10 cellular contexts compared by ENCODE assay signal in genomic region chr17:43984521-43984920, GRCh38. TPM values are rescaled to one million over a fixed set of nuclear protein-coding genes. Genes with fewer than 3 reads are reported as not detected.
DNase-seq lines count a peak whose midpoint lies in the region; ATAC-seq, FAIRE-seq and TF ChIP-seq lines count a peak whose summit lies in the region.
"Had no signal": no experiment of that assay in that cellular context is flagged by ENCODE, and none has a peak within 500 bp of the region (broad histone marks: within the 10 kb centered on the region; RNA-seq: fewer than 3 reads in every experiment).

No MANE protein-coding gene starts in this region.

- H3K9me3 ChIP-seq in breast epithelium: no peaks in the 10 kb centered on the region
- H3K9me3 ChIP-seq in mammary epithelial cell (replicated peaks; ENCODE audit: insufficient read depth, low read length): no peaks in the 10 kb centered on the region
- H3K9me3 ChIP-seq in keratinocyte (ENCODE audit: control insufficient read depth, low read depth, low read length): no peaks in the 10 kb centered on the region
- H3K9me3 ChIP-seq in suprapubic skin: no peaks in the 10 kb centered on the region
- no peaks in the 10 kb centered on the region for H3K9me3 ChIP-seq in spleen

- peaks cover 0 to 26% of the 10 kb centered on the region in 2 donors for H3K27me3 ChIP-seq in breast epithelium
- peaks cover 15% of the 10 kb centered on the region for H3K27me3 ChIP-seq in mammary epithelial cell (ENCODE audit: insufficient read depth, low read length)
- peaks cover 39% of the 10 kb centered on the region for H3K27me3 ChIP-seq in keratinocyte (ENCODE audit: control insufficient read depth, extremely low read depth, insufficient read depth, low read length)
- peaks cover 53% of the 10 kb centered on the region for H3K27me3 ChIP-seq in suprapubic skin
- peaks cover 54% of the 10 kb centered on the region for H3K27me3 ChIP-seq in foreskin keratinocyte
- H3K27me3 ChIP-seq in spleen (replicated peaks in 1 of 7): peaks cover 0 to 86% (median 44%) of the 10 kb centered on the region in 7 donors

- H2AFZ ChIP-seq in mammary epithelial cell (ENCODE audit: low read depth, low read length): no peak overlapping the region
- H2AFZ ChIP-seq in keratinocyte (ENCODE audit: control insufficient read depth, low read length): no peak overlapping the region

- TF ChIP-seq CTCF in breast epithelium (IDR thresholded peaks at IDR 0.05): no peak
- TF ChIP-seq CTCF in mammary epithelial cell (conservative IDR thresholded peaks at IDR 0.05 in 1 of 2, IDR thresholded peaks at IDR 0.05 in 1 of 2; ENCODE audit: extremely low read depth in 1 of 2, insufficient read depth in 1 of 2, low read depth in 1 of 2, low read length in 2 of 2): no peak
- TF ChIP-seq CTCF in keratinocyte (optimal IDR thresholded peaks at IDR 0.05 in 1 of 3, IDR thresholded peaks at IDR 0.05 in 1 of 3, conservative IDR thresholded peaks at IDR 0.05 in 1 of 3; ENCODE audit: extremely low read depth in 1 of 3, insufficient read depth in 2 of 3, low read length in 3 of 3): no peak
- no peak for TF ChIP-seq CTCF in suprapubic skin (IDR thresholded peaks at IDR 0.05)
- TF ChIP-seq CTCF in foreskin keratinocyte (conservative IDR thresholded peaks at IDR 0.05): no peak
- TF ChIP-seq CTCF in spleen (IDR thresholded peaks at IDR 0.05 in 8 of 11, conservative IDR thresholded peaks at IDR 0.05 in 3 of 11): no peak

- H3K27ac ChIP-seq in breast epithelium (no peak overlapping the region), mammary epithelial cell (ENCODE audit: insufficient read depth, low read depth, low read length) (no peak overlapping the region), keratinocyte (ENCODE audit: control insufficient read depth, insufficient read depth, low read length) (no peak overlapping the region), suprapubic skin (no peak overlapping the region), foreskin keratinocyte (no peak overlapping the region), spleen (no peak overlapping the region)

- no peak for DNase-seq in breast epithelium (ENCODE audit: low spot score in 2 of 2)
- no peak for DNase-seq in mammary epithelial cell
- DNase-seq in keratinocyte (ENCODE audit: low read depth, low spot score): no peak
- DNase-seq in suprapubic skin (ENCODE audit: low spot score in 2 of 2): no peak
- no peak for DNase-seq in foreskin keratinocyte
- no peak for DNase-seq in spleen
- DNase-seq: activated CD8-positive, alpha-beta memory T cell treated with anti-CD3 and anti-CD28 coated beads, Interleukin-2, amount 50 U/mL, for 4 hours; stimulated activated naive CD4-positive, alpha-beta T cell treated with Interleukin-2 at 50 U/mL for 16 hours had no signal

- intact Hi-C loops in breast epithelium (cut with DNase I; ENCODE audit: low total_unique reads) (no loop called here), mammary epithelial cell (cut with micrococcal nuclease) (no loop called here), spleen (cut with DNase I; ENCODE audit: low total_unique reads) (no loop called here)

- 90% methylated on average over 8 of the region's 8 CpGs for WGBS in mammary epithelial cell (ENCODE audit: low coverage, missing lambda C conversion rate)
- WGBS in suprapubic skin: 76% methylated on average over 8 of the region's 8 CpGs
- 80 to 89% (median 87%) methylated on average over 8 of the region's 8 CpGs for WGBS in spleen, 5 donors

- H4K20me1 ChIP-seq in mammary epithelial cell (ENCODE audit: insufficient read depth, low read length) (no peaks in the 10 kb centered on the region), keratinocyte (ENCODE audit: control insufficient read depth, extremely low read depth, insufficient read depth, low read length) (no peaks in the 10 kb centered on the region)

- H3K4me1 ChIP-seq in breast epithelium (no peaks in the 10 kb centered on the region), mammary epithelial cell (ENCODE audit: insufficient read depth, low read length) (peaks cover 5% of the 10 kb centered on the region), keratinocyte (ENCODE audit: control insufficient read depth, extremely low read depth, insufficient read depth, low read length) (no peaks in the 10 kb centered on the region), suprapubic skin (peaks cover 10% of the 10 kb centered on the region), foreskin keratinocyte (no peaks in the 10 kb centered on the region), spleen (peaks cover 0 to 16% (median 11%) of the 10 kb centered on the region in 6 donors)

- H3K9me1 ChIP-seq in keratinocyte (ENCODE audit: control insufficient read depth, extremely low read depth, insufficient read depth, low read length): no peaks in the 10 kb centered on the region

- no peak overlapping the region for H3K4me2 ChIP-seq in mammary epithelial cell (ENCODE audit: insufficient read depth, low read depth, low read length)
- peak overlapping the region; percentile 60 for H3K4me2 ChIP-seq in keratinocyte (ENCODE audit: control insufficient read depth, extremely low read depth, insufficient read depth, low read depth, low read length)

- CTCF ChIA-PET in mammary epithelial cell (lab: Charles Lee; ENCODE audit: low non-redundant PET): no interaction called here

- ATAC-seq in foreskin keratinocyte: no peak

- TF ChIP-seq EP300 in suprapubic skin (IDR thresholded peaks at IDR 0.05): no peak

- peak overlapping the region; percentile 39 to 63 (median 50) for H3K4me3 ChIP-seq in breast epithelium
- H3K4me3 ChIP-seq in mammary epithelial cell (replicated peaks in 1 of 3; ENCODE audit: insufficient read depth in 1 of 3, low read depth in 2 of 3, low read length in 3 of 3): no peak overlapping the region
- H3K4me3 ChIP-seq in keratinocyte (ENCODE audit: control insufficient read depth in 2 of 3, extremely low read depth in 1 of 3, insufficient read depth in 2 of 3, low read depth in 1 of 3, low read length in 3 of 3): no peak overlapping the region
- peak overlapping the region; percentile 45 for H3K4me3 ChIP-seq in suprapubic skin
- peak overlapping the region in 3 of 8 donors; percentile 37 to 65 (median 44) for H3K4me3 ChIP-seq in spleen

- H3K79me2 ChIP-seq in mammary epithelial cell (ENCODE audit: insufficient read depth, low read length) (no peaks in the 10 kb centered on the region), keratinocyte (ENCODE audit: control insufficient read depth, insufficient read depth, low read length) (no peaks in the 10 kb centered on the region)

- BruUV-seq in mammary epithelial cell (replicated peaks; lab: Mats Ljungman, UMichigan): no TSS peak

- dilution Hi-C loops in mammary epithelial cell (cut with HindIII; ENCODE audit: low sequenced_read_pairs): no loop called here
- dilution Hi-C loops in keratinocyte (cut with MboI; ENCODE audit: extremely low pct_ligation_motif_present, low sequenced_read_pairs): no loop called here

- FAIRE-seq in keratinocyte (lab: Jason Lieb, UNC): no peak

- in situ Hi-C loops in mammary epithelial cell (cut with MboI; ENCODE audit: low sequenced_read_pairs in 2 of 2): no loop called here

- H3K9ac ChIP-seq in mammary epithelial cell (ENCODE audit: insufficient read depth, low read length) (no peak overlapping the region), keratinocyte (ENCODE audit: control insufficient read depth, extremely low read depth, insufficient read depth, low read length) (no peak overlapping the region)

- no peak for TF ChIP-seq POLR2A in breast epithelium (IDR thresholded peaks at IDR 0.05)
- TF ChIP-seq POLR2A in suprapubic skin (IDR thresholded peaks at IDR 0.05): no peak
- no peak for TF ChIP-seq POLR2A in spleen (IDR thresholded peaks at IDR 0.05)

- H3K36me3 ChIP-seq in breast epithelium (no peaks in the 10 kb centered on the region), mammary epithelial cell (ENCODE audit: insufficient read depth, low read length) (no peaks in the 10 kb centered on the region), keratinocyte (ENCODE audit: control insufficient read depth in 2 of 2, extremely low read depth in 1 of 2, insufficient read depth in 2 of 2, low read length in 2 of 2) (no peaks in the 10 kb centered on the region), suprapubic skin (no peaks in the 10 kb centered on the region), spleen (no peaks in the 10 kb centered on the region)

RNA-seq across cellular contexts. Expression of gene NAGS, which starts 19.9 kb away (rescaled TPM):
- 1 to 10 TPM in 2 of 3 donors, under 1 TPM in 1; 0.16 to 5.2 (median 4.7) TPM for total RNA-seq in breast epithelium
- total RNA-seq in mammary epithelial cell: 1 to 10 TPM; 1.3 to 2.2 TPM
- 2.0 TPM for polyA plus RNA-seq in mammary epithelial cell
- polyA minus RNA-seq in mammary epithelial cell: 0.83 TPM
- 1.4 to 1.8 TPM (median 1.8 TPM) in 3 replicates for polyA plus RNA-seq in keratinocyte
- 0.22 TPM for polyA plus RNA-seq in keratinocyte (2011; ENCODE audit: low read depth)
- 0.73 and 0.90 TPM in 2 replicates for polyA plus RNA-seq in keratinocyte (2011; cell fraction: cytosol; rRNA removed)
- polyA plus RNA-seq in keratinocyte (2011; cell fraction: nucleus; rRNA removed): 1.3 and 1.4 TPM in 2 replicates
- 1.3 and 1.8 TPM in 2 replicates for polyA plus RNA-seq in keratinocyte (2012; ENCODE audit: low replicate concordance)
- polyA minus RNA-seq in keratinocyte: 0.63 to 1.0 TPM (median 0.77 TPM) in 3 replicates
- polyA minus RNA-seq in keratinocyte (2011; cell fraction: cytosol; rRNA and poly(A)+ RNA removed): 0.96 TPM
- polyA minus RNA-seq in keratinocyte (2011; cell fraction: nucleus; rRNA and poly(A)+ RNA removed): 0.78 and 1.3 TPM in 2 replicates
- total RNA-seq in suprapubic skin: 1 to 10 TPM in 2 of 4 donors, under 1 TPM in 2; 0.73 to 1.9 (median 0.99) TPM
- 16.2 and 16.3 TPM in 2 replicates for total RNA-seq in foreskin keratinocyte
- polyA plus RNA-seq in foreskin keratinocyte: 15.8 and 17.9 TPM in 2 replicates
- total RNA-seq in spleen: 1 to 10 TPM in 4 of 7 donors, under 1 TPM in 3; 0.65 to 1.8 (median 1.0) TPM
- polyA plus RNA-seq in spleen: under 1 TPM; 0.39 to 0.90 (median 0.82) TPM

RNA-seq across cellular contexts. Expression of gene TMEM101, which starts 30.2 kb away (rescaled TPM):
- total RNA-seq in breast epithelium (10 to 100 TPM; 28.6 to 80.8 (median 41.0) TPM), mammary epithelial cell (10 to 100 TPM; 24.4 to 39.0 TPM), suprapubic skin (10 to 100 TPM; 20.7 to 48.5 (median 43.6) TPM), foreskin keratinocyte (22.5 and 22.6 TPM in 2 replicates), spleen (10 to 100 TPM; 15.9 to 30.6 (median 20.3) TPM)
- polyA plus RNA-seq in mammary epithelial cell (34.5 TPM), keratinocyte (20.1 to 26.4 TPM (median 25.7 TPM) in 3 replicates), foreskin keratinocyte (24.3 and 25.6 TPM in 2 replicates), spleen (10 to 100 TPM; 16.5 to 23.1 (median 22.3) TPM)
- polyA minus RNA-seq in mammary epithelial cell (18.8 TPM), keratinocyte (20.8 to 27.7 TPM (median 23.6 TPM) in 3 replicates)
- polyA plus RNA-seq in keratinocyte (2011; ENCODE audit: low read depth): 6.2 TPM
- 11.0 and 19.7 TPM in 2 replicates for polyA plus RNA-seq in keratinocyte (2011; cell fraction: cytosol; rRNA removed)
- 27.9 and 30.5 TPM in 2 replicates for polyA plus RNA-seq in keratinocyte (2011; cell fraction: nucleus; rRNA removed)
- 23.1 and 23.7 TPM in 2 replicates for polyA plus RNA-seq in keratinocyte (2012; ENCODE audit: low replicate concordance)
- polyA minus RNA-seq in keratinocyte (2011; cell fraction: cytosol; rRNA and poly(A)+ RNA removed): 20.5 TPM
- 16.8 and 19.4 TPM in 2 replicates for polyA minus RNA-seq in keratinocyte (2011; cell fraction: nucleus; rRNA and poly(A)+ RNA removed)

RNA-seq across cellular contexts. Expression of gene PYY, which starts 30.8 kb away (rescaled TPM):
- total RNA-seq in breast epithelium (under 1 TPM in 2 of 3 donors, not detected in 1; 0.88 to 0.98 TPM), mammary epithelial cell (not detected), suprapubic skin (not detected), foreskin keratinocyte (not detected in 2 replicates), spleen (not detected)
- polyA plus RNA-seq in mammary epithelial cell (not detected), keratinocyte (not detected in 3 replicates), foreskin keratinocyte (0.14 and 0.24 TPM in 2 replicates), spleen (not detected)
- polyA minus RNA-seq in mammary epithelial cell (not detected), keratinocyte (not detected in 3 replicates)
- polyA plus RNA-seq in keratinocyte (2011; ENCODE audit: low read depth): not detected
- polyA plus RNA-seq in keratinocyte (2011; cell fraction: cytosol; rRNA removed): not detected in 2 replicates
- polyA plus RNA-seq in keratinocyte (2011; cell fraction: nucleus; rRNA removed): not detected in 2 replicates
- polyA plus RNA-seq in keratinocyte (2012; ENCODE audit: low replicate concordance): not detected in 2 replicates
- polyA minus RNA-seq in keratinocyte (2011; cell fraction: cytosol; rRNA and poly(A)+ RNA removed): not detected
- polyA minus RNA-seq in keratinocyte (2011; cell fraction: nucleus; rRNA and poly(A)+ RNA removed): not detected in 2 replicates
- total RNA-seq: esophagus mucosa, lower leg skin had no signal

RNA-seq across cellular contexts. Expression of gene PPY, which starts 42.2 kb away (rescaled TPM):
- not detected for total RNA-seq in breast epithelium
- not detected for total RNA-seq in mammary epithelial cell
- polyA plus RNA-seq in mammary epithelial cell: not detected
- not detected for polyA minus RNA-seq in mammary epithelial cell
- not detected in 3 replicates for polyA plus RNA-seq in keratinocyte
- not detected for polyA plus RNA-seq in keratinocyte (2011; ENCODE audit: low read depth)
- polyA plus RNA-seq in keratinocyte (2011; cell fraction: cytosol; rRNA removed): not detected in 2 replicates
- not detected in 2 replicates for polyA plus RNA-seq in keratinocyte (2011; cell fraction: nucleus; rRNA removed)
- not detected in 2 replicates for polyA plus RNA-seq in keratinocyte (2012; ENCODE audit: low replicate concordance)
- not detected in 3 replicates for polyA minus RNA-seq in keratinocyte
- polyA minus RNA-seq in keratinocyte (2011; cell fraction: cytosol; rRNA and poly(A)+ RNA removed): not detected
- not detected in 2 replicates for polyA minus RNA-seq in keratinocyte (2011; cell fraction: nucleus; rRNA and poly(A)+ RNA removed)
- total RNA-seq in suprapubic skin: not detected
- not detected in 2 replicates for total RNA-seq in foreskin keratinocyte
- polyA plus RNA-seq in foreskin keratinocyte: not detected in 2 replicates
- total RNA-seq in spleen: not detected
- not detected for polyA plus RNA-seq in spleen
- total RNA-seq: esophagus mucosa, lower leg skin had no signal

Comparison
In these comparisons a context has a peak if more than half of its experiments do, and no peak if none do; other contexts are left out.
1. H3K4me3 ChIP-seq: peak in breast epithelium (3 of 3) and suprapubic skin (single experiment); none in mammary epithelial cell (0 of 3) and keratinocyte (0 of 3).